In genomic region chr20:22315771-22316170, GRCh38 we compare ENCODE assay signal across 20 cellular contexts.
"Had no signal": no experiment of that assay in that cellular context is flagged by ENCODE, and none has a peak within 500 bp of the region (broad histone marks: within the 10 kb centered on the region; RNA-seq: fewer than 3 reads in every experiment).

No MANE protein-coding gene starts in this region.

- H3K4me3 ChIP-seq: SJCRH30 had no signal

- ATAC-seq: Panc1, PC-3, Right ventricle myocardium inferior, SK-N-SH treated with all-trans-retinoic acid at 6 μM for 48 hours had no signal

- DNase-seq: KBM-7; NCI-H1092 treated with DMSO at 0.1 percent for 48 hours; NCI-H1436; NCI-H187; NCI-H2029; NCI-H2081 treated with DMSO at 0.1 percent for 48 hours; NCI-H2171; NCI-H226; NCI-H446; NCI-H510A; NCI-H524 treated with DMSO at 0.1 percent for 48 hours; NCI-H69; NCI-H774; NK-92 treated with Interleukin-12 subunit alpha and Interleukin-12 subunit beta, amount 100 ng/mL, for 24 hours; PC-3; SHP77 treated with DMSO at 0.1 percent for 48 hours; SJCRH30 had no signal

- H3K9me3 ChIP-seq: SJCRH30 had no signal

- H3K27ac ChIP-seq: SJCRH30 had no signal

- H3K4me1 ChIP-seq: SJCRH30 had no signal

- H3K36me3 ChIP-seq: SJCRH30 had no signal
